ENCODE assay signal across 15 cellular contexts in the genomic region with DNA sequence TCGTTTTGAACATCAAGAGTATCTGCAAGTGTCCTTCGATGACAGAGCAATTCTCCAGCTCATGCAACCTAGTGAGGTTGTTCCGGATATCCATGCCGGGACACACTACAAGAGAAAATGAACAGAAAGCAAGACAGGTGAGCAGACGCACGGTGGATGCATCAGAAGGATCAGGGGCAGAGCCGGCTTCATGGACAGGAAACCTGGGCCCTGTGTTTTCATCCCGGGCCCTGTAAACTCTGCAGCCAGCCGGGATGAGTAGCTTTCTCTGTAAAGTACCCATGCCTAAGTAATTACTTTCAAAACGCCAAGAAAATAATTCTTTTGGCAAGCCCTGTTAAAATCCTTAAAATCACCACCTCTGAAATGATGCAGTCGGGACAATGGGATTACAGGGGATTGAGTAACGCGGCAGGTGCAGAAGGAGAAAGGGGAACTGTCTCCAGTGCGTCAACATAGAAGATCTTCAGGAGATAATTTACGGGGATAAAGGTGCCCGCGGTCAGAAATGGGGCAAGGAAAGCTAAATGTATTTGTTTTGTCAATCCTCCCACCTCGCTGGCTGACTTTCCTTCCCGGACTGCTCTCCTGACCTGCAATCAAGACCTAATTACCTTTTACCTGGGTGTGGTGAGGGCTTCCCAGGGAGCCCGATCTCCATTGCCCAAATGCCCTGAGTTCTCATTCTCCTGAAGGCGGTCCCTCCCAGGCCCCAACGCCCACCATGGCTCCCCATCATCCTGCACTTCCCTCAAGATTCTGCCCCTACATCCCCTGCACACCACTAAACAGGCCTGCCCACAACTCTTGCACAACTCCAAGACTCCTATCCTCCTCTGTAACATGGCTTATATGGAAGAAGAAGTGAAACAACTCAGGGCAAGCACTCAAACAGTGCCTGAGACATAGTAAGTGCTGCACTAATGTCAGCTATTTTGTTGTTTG. TPM values are rescaled to one million over a fixed set of nuclear protein-coding genes. Genes with fewer than 3 reads are reported as not detected.
DNase-seq lines count a peak whose midpoint lies in the region; ATAC-seq and TF ChIP-seq lines count a peak whose summit lies in the region.
"Had no signal": no experiment of that assay in that cellular context is flagged by ENCODE, and none has a peak within 500 bp of the region (broad histone marks: within the 10 kb centered on the region; RNA-seq: fewer than 3 reads in every experiment).

No MANE protein-coding gene starts in this region.

- peaks cover 8% of the 10 kb centered on the region for H3K36me3 Mint-ChIP-seq in activated CD4-positive, alpha-beta T cell treated with anti-CD3 and anti-CD28 coated beads for 36 hours (ENCODE audit: low read depth)

- H3K27me3 ChIP-seq in right lobe of liver: no peaks in the 10 kb centered on the region
- H3K27me3 ChIP-seq: adrenal gland, gastroesophageal sphincter had no signal

- H3K27me3 Mint-ChIP-seq in activated CD4-positive, alpha-beta T cell treated with anti-CD3 and anti-CD28 coated beads for 36 hours: no peaks in the 10 kb centered on the region

- peak overlapping the region in 2 of 3 donors; percentile 7 to 29 for H3K27ac ChIP-seq in right lobe of liver
- H3K27ac ChIP-seq: epithelial cell of prostate, gastroesophageal sphincter had no signal

- WGBS in right lobe of liver (ENCODE audit: insufficient coverage, low coverage, low lambda C conversion rate, missing lambda C conversion rate): 65% methylated on average over 22 of the region's 22 CpGs

- no peaks in the 10 kb centered on the region for H3K9me3 ChIP-seq in right lobe of liver
- H3K9me3 ChIP-seq: adrenal gland, gastroesophageal sphincter had no signal

- DNase-seq in Right ventricle myocardium superior: no peak
- no peak for DNase-seq in cardiac septum (ENCODE audit: low spot score)
- peak; percentile 84 for DNase-seq in SKM-1 (lab: John Stamatoyannopoulos, UW; ENCODE audit: unreplicated experiment)
- no peak for DNase-seq in right lobe of liver
- DNase-seq in activated CD4-positive, alpha-beta T cell treated with anti-CD3 and anti-CD28 coated beads for 36 hours: no peak
- no peak for DNase-seq in SHP77 (lab: John Stamatoyannopoulos, UW)
- DNase-seq: adrenal gland; COR-L47; NCI-H2227 treated with DMSO at 0.1 percent for 48 hours; OCI-M1; stimulated activated CD4-positive, alpha-beta T cell treated with anti-CD3 and anti-CD28 coated beads, Interleukin-4, amount 100 ng/mL, for 4 hours had no signal

- H3K4me1 Mint-ChIP-seq in activated CD4-positive, alpha-beta T cell treated with anti-CD3 and anti-CD28 coated beads for 36 hours: no peaks in the 10 kb centered on the region

- H3K9me3 Mint-ChIP-seq in activated CD4-positive, alpha-beta T cell treated with anti-CD3 and anti-CD28 coated beads for 36 hours (ENCODE audit: low read depth): no peaks in the 10 kb centered on the region

- no peak for TF ChIP-seq POLR2A in right lobe of liver (IDR thresholded peaks at IDR 0.05)

- peaks cover 0 to 49% (median 15%) of the 10 kb centered on the region in 4 donors for H3K4me1 ChIP-seq in right lobe of liver

- TF ChIP-seq CTCF in right lobe of liver (IDR thresholded peaks at IDR 0.05): no peak

- POLR2A ChIA-PET in activated CD4-positive, alpha-beta T cell treated with anti-CD3 and anti-CD28 coated beads for 36 hours (lab: Charles Lee): no interaction called here

- no peak overlapping the region for H3K27ac Mint-ChIP-seq in activated CD4-positive, alpha-beta T cell treated with anti-CD3 and anti-CD28 coated beads for 36 hours

- ATAC-seq in Right ventricle myocardium superior (ENCODE audit: poor library complexity) (peak; percentile 31), right lobe of liver (peak; percentile 10 to 47 (median 26)), HG02623 (IDR thresholded peaks at IDR 0.05; ENCODE audit: unreplicated experiment) (no peak), GM21515 (IDR thresholded peaks at IDR 0.05; ENCODE audit: unreplicated experiment) (no peak)
- ATAC-seq in activated CD4-positive, alpha-beta T cell treated with anti-CD3 and anti-CD28 coated beads for 36 hours: no peak
- ATAC-seq: gastroesophageal sphincter had no signal

- intact Hi-C loops in Right ventricle myocardium superior (cut with DNase I) (no loop called here), cardiac septum (cut with DNase I) (no loop called here), right lobe of liver (cut with DNase I) (no loop called here)
- intact Hi-C loops in activated CD4-positive, alpha-beta T cell treated with anti-CD3 and anti-CD28 coated beads for 36 hours (cut with DNase I, micrococcal nuclease): no loop called here

- CTCF ChIA-PET in activated CD4-positive, alpha-beta T cell treated with anti-CD3 and anti-CD28 coated beads for 36 hours (lab: Charles Lee): interaction anchor here (0.6 to 1.1 kb wide), 3 partner anchors 11 to 784 kb away, joined by 3 to 5 read pairs (median 3); no protein-coding TSS in a partner anchor

- H3K4me3 Mint-ChIP-seq in activated CD4-positive, alpha-beta T cell treated with anti-CD3 and anti-CD28 coated beads for 36 hours: no peak overlapping the region

- no peak overlapping the region for H3K4me3 ChIP-seq in right lobe of liver
- H3K4me3 ChIP-seq: adrenal gland, gastroesophageal sphincter had no signal

- H3K36me3 ChIP-seq in right lobe of liver: peaks cover 0 to 12% (median 8%) of the 10 kb centered on the region in 4 donors

RNA-seq across cellular contexts. Expression of gene INSR, which starts 26.1 kb away (rescaled TPM):
- total RNA-seq in Right ventricle myocardium superior (71.9 TPM), cardiac septum (113 TPM), right lobe of liver (100 to 1,000 TPM in 4 of 6 experiments, 10 to 100 TPM in 2; 82.7 to 121 (median 106) TPM)
- 1 to 10 TPM; 3.5 to 4.2 TPM for total RNA-seq in activated CD4-positive, alpha-beta T cell treated with anti-CD3 and anti-CD28 coated beads for 36 hours

Comparison
In these comparisons a context has a peak if more than half of its experiments do, and no peak if none do; other contexts are left out.
1. ATAC-seq: peak in Right ventricle myocardium superior (single experiment) and right lobe of liver (4 of 4); none in activated CD4-positive, alpha-beta T cell treated with anti-CD3 and anti-CD28 coated beads for 36 hours (single experiment), HG02623 (single experiment) and GM21515 (single experiment).
2. RNA of gene INSR, which starts 26.1 kb away (total RNA-seq): 113 TPM in cardiac septum (single experiment), 82.7 to 121 TPM in right lobe of liver and 71.9 TPM in Right ventricle myocardium superior (single experiment); 3.5 to 4.2 TPM in activated CD4-positive, alpha-beta T cell treated with anti-CD3 and anti-CD28 coated beads for 36 hours; every median in the first group is over 10 times any median in the second.